In the genomic region with DNA sequence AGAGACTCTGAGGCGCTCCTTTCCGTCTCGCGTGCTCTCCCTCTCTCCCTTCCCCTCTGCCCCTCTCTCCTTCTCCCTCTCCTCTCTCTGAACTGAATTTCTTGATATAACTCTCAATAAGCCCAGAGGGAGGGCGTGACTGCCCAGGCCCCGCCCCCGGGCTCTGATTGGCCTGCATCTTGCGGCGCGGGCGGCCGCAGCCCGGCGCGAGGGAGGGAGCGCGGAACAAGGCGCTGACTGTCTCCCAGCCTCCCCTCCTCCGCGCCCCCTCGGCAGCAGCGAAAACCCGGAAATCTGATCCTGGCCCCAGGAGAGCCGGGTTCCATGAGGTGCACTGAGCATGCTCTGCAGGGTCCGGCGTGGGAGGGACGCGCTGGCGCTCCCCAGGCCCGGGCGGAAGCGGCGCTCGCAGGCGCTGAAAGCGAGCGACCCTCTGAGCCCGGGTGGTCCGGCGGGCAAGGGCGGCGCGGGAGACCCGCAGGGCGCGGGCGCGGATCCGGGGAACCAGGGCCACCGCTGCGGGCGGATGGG, we compare ENCODE assay signal across 8 cellular contexts. TPM values are rescaled to one million over a fixed set of nuclear protein-coding genes. Genes with fewer than 3 reads are reported as not detected.
DNase-seq lines count a peak whose midpoint lies in the region; ATAC-seq, FAIRE-seq and TF ChIP-seq lines count a peak whose summit lies in the region.

A gene with protein sequence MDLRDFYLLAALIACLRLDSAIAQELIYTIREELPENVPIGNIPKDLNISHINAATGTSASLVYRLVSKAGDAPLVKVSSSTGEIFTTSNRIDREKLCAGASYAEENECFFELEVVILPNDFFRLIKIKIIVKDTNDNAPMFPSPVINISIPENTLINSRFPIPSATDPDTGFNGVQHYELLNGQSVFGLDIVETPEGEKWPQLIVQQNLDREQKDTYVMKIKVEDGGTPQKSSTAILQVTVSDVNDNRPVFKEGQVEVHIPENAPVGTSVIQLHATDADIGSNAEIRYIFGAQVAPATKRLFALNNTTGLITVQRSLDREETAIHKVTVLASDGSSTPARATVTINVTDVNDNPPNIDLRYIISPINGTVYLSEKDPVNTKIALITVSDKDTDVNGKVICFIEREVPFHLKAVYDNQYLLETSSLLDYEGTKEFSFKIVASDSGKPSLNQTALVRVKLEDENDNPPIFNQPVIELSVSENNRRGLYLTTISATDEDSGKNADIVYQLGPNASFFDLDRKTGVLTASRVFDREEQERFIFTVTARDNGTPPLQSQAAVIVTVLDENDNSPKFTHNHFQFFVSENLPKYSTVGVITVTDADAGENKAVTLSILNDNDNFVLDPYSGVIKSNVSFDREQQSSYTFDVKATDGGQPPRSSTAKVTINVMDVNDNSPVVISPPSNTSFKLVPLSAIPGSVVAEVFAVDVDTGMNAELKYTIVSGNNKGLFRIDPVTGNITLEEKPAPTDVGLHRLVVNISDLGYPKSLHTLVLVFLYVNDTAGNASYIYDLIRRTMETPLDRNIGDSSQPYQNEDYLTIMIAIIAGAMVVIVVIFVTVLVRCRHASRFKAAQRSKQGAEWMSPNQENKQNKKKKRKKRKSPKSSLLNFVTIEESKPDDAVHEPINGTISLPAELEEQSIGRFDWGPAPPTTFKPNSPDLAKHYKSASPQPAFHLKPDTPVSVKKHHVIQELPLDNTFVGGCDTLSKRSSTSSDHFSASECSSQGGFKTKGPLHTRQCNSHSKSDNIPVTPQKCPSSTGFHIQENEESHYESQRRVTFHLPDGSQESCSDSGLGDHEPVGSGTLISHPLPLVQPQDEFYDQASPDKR (N-terminal part only) (minus strand): TSS at position 94 of the 531 bp plus-strand sequence. CDS start 1,896 bp downstream, outside the sequence.

- H3K9ac ChIP-seq in keratinocyte (ENCODE audit: control insufficient read depth, extremely low read depth, insufficient read depth, low read length): peak within 1 kb of the TSS; percentile 64

- H4K20me1 ChIP-seq in keratinocyte (ENCODE audit: control insufficient read depth, extremely low read depth, insufficient read depth, low read length): no peaks in the 10 kb centered on the region

- H3K4me3 ChIP-seq in A673 (ENCODE audit: low read depth, low read length, poor library complexity, severe bottlenecking) (peak within 1 kb of the TSS; percentile 70), keratinocyte (ENCODE audit: control insufficient read depth in 2 of 3, extremely low read depth in 1 of 3, insufficient read depth in 2 of 3, low read depth in 1 of 3, low read length in 3 of 3) (peak within 1 kb of the TSS; percentile 69 to 91 (median 74))

- intact Hi-C loops in A673 (cut with micrococcal nuclease; ENCODE audit: unreplicated experiment): no loop called here

- DNase-seq in A673 (ENCODE audit: low spot score): peak; percentile 98
- peak; percentile 56 for DNase-seq in NCI-H2196 treated with DMSO at 0.1 percent for 48 hours (lab: John Stamatoyannopoulos, UW; ENCODE audit: unreplicated experiment)
- peak; percentile 79 to 96 for DNase-seq in cerebellar nuclear complex (lab: John Stamatoyannopoulos, UW)
- no peak for DNase-seq in keratinocyte (ENCODE audit: low read depth, low spot score)
- peak; percentile 82 to 86 (median 83) for DNase-seq in stimulated activated CD4-positive, alpha-beta T cell treated with anti-CD3 and anti-CD28 coated beads, Interleukin-12 subunit alpha, Interleukin-12 subunit beta, amount 100 ng/mL, for 48 hours (ENCODE audit: low read depth in 2 of 3, low spot score in 1 of 3)

- no peak for FAIRE-seq in keratinocyte (lab: Jason Lieb, UNC)

- POLR2A ChIA-PET in A673 (lab: Charles Lee; ENCODE audit: low non-redundant PET): no interaction called here

- dilution Hi-C loops in keratinocyte (cut with MboI; ENCODE audit: extremely low pct_ligation_motif_present, low sequenced_read_pairs): no loop called here

- H3K27me3 ChIP-seq in A673 (replicated peaks; ENCODE audit: insufficient read depth, low read depth, low read length, poor library complexity) (peaks cover 4% of the 10 kb centered on the region), keratinocyte (ENCODE audit: control insufficient read depth, extremely low read depth, insufficient read depth, low read length) (no peaks in the 10 kb centered on the region)

- peak within 1 kb of the TSS; percentile 77 for H3K4me2 ChIP-seq in keratinocyte (ENCODE audit: control insufficient read depth, extremely low read depth, insufficient read depth, low read depth, low read length)

- H2AFZ ChIP-seq in keratinocyte (ENCODE audit: control insufficient read depth, low read length): peak within 1 kb of the TSS; percentile 92

- BruUV-seq in A673 (replicated peaks; lab: Mats Ljungman, UMichigan): no TSS peak

- H3K9me1 ChIP-seq in keratinocyte (ENCODE audit: control insufficient read depth, extremely low read depth, insufficient read depth, low read length): no peaks in the 10 kb centered on the region

- TF ChIP-seq CTCF in A673 (conservative IDR thresholded peaks at IDR 0.05; ENCODE audit: low read depth, low read length): no peak
- no peak for TF ChIP-seq CTCF in keratinocyte (optimal IDR thresholded peaks at IDR 0.05 in 1 of 3, IDR thresholded peaks at IDR 0.05 in 1 of 3, conservative IDR thresholded peaks at IDR 0.05 in 1 of 3; ENCODE audit: extremely low read depth in 1 of 3, insufficient read depth in 2 of 3, low read length in 3 of 3)

- CTCF ChIA-PET in A673 (lab: Charles Lee): no interaction called here

- ATAC-seq in GM18870 (IDR thresholded peaks at IDR 0.05; ENCODE audit: unreplicated experiment) (peak; percentile 89), HG03108 (IDR thresholded peaks at IDR 0.05; ENCODE audit: unreplicated experiment) (peak; percentile 96)
- peak; percentile 93 to 94 for ATAC-seq in activated CD4-positive, CD25-positive, alpha-beta regulatory T cell treated with anti-CD3 and anti-CD28 coated beads, Interleukin-2, amount 50 U/mL, for 24 hours

- H3K36me3 ChIP-seq in A673 (ENCODE audit: insufficient read depth, low read length, poor library complexity, severe bottlenecking) (no peaks in the 10 kb centered on the region), keratinocyte (ENCODE audit: control insufficient read depth in 2 of 2, extremely low read depth in 1 of 2, insufficient read depth in 2 of 2, low read length in 2 of 2) (no peaks in the 10 kb centered on the region)

- no peaks in the 10 kb centered on the region for H3K79me2 ChIP-seq in keratinocyte (ENCODE audit: control insufficient read depth, insufficient read depth, low read length)

- H3K27ac ChIP-seq in A673 (ENCODE audit: low read depth, low read length, poor library complexity, severe bottlenecking) (peak within 1 kb of the TSS; percentile 53), keratinocyte (ENCODE audit: control insufficient read depth, insufficient read depth, low read length) (peak within 1 kb of the TSS; percentile 22)

- H3K4me1 ChIP-seq in A673 (ENCODE audit: insufficient read depth, low read length, poor library complexity, severe bottlenecking) (no peaks in the 10 kb centered on the region), keratinocyte (ENCODE audit: control insufficient read depth, extremely low read depth, insufficient read depth, low read length) (peaks cover 8% of the 10 kb centered on the region)

- H3K9me3 ChIP-seq in A673 (ENCODE audit: low read depth, low read length, poor library complexity, severe bottlenecking): no peaks in the 10 kb centered on the region
- H3K9me3 ChIP-seq in keratinocyte (ENCODE audit: control insufficient read depth, low read depth, low read length): no peaks in the 10 kb centered on the region

RNA-seq across cellular contexts. Expression of the gene that starts here (rescaled TPM):
- 5.8 TPM in 2 replicates for total RNA-seq in A673 (2021)
- polyA plus RNA-seq in keratinocyte: 0.21 to 0.25 TPM (median 0.21 TPM) in 3 replicates
- polyA plus RNA-seq in keratinocyte (2011; ENCODE audit: low read depth): 0.04 TPM
- 0.08 and 0.09 TPM in 2 replicates for polyA plus RNA-seq in keratinocyte (2011; cell fraction: cytosol; rRNA removed)
- 0.44 and 0.50 TPM in 2 replicates for polyA plus RNA-seq in keratinocyte (2011; cell fraction: nucleus; rRNA removed)
- polyA plus RNA-seq in keratinocyte (2012; ENCODE audit: low replicate concordance): 0.04 and 0.21 TPM in 2 replicates
- polyA minus RNA-seq in keratinocyte: 0.48 to 0.86 TPM (median 0.72 TPM) in 3 replicates
- polyA minus RNA-seq in keratinocyte (2011; cell fraction: cytosol; rRNA and poly(A)+ RNA removed): not detected
- 0.63 and 0.70 TPM in 2 replicates for polyA minus RNA-seq in keratinocyte (2011; cell fraction: nucleus; rRNA and poly(A)+ RNA removed)
